ENCODE assay signal across 20 cellular contexts in genomic region chr22:45677060-45677459, GRCh38.
"Had no signal": no experiment of that assay in that cellular context is flagged by ENCODE, and none has a peak within 500 bp of the region (broad histone marks: within the 10 kb centered on the region; RNA-seq: fewer than 3 reads in every experiment).

No MANE protein-coding gene starts in this region.

- ATAC-seq: activated T-cell treated with anti-CD3 and anti-CD28 coated beads, Interleukin-2, amount 50 U/mL, for 4 hours; foreskin keratinocyte; left colon; mucosa of descending colon; right lobe of liver; stimulated activated naive B cell treated with anti-CD40 and anti-IgM and Interleukin-4, amounts not matched to agents 10 μg/mL and 1 μg/mL and 100 μg/mL, for 72 hours had no signal

- H3K27ac ChIP-seq: foreskin keratinocyte, right lobe of liver, transverse colon, WERI-Rb-1 had no signal

- H3K27me3 Mint-ChIP-seq: brain; memory B cell; stimulated activated naive B cell treated with anti-CD40 and anti-IgM and Interleukin-4, amounts not matched to agents 10 μg/mL and 1 μg/mL and 100 μg/mL, for 72 hours had no signal

- H3K9me3 ChIP-seq: mucosa of descending colon, right lobe of liver, transverse colon had no signal

- H3K4me3 Mint-ChIP-seq: activated naive CD4-positive, alpha-beta T cell treated with anti-CD3 and anti-CD28 coated beads for 36 hours; activated T-cell treated with anti-CD3 and anti-CD28 coated beads, Interleukin-2, amount 50 U/mL, for 4 hours; memory B cell; stimulated activated naive B cell treated with anti-CD40 and anti-IgM and Interleukin-4, amounts not matched to agents 10 μg/mL and 1 μg/mL and 100 μg/mL, for 72 hours had no signal

- H3K9me3 Mint-ChIP-seq: activated naive CD4-positive, alpha-beta T cell treated with anti-CD3 and anti-CD28 coated beads for 36 hours; activated T-cell treated with anti-CD3 and anti-CD28 coated beads, Interleukin-2, amount 50 U/mL, for 4 hours; brain; memory B cell had no signal

- H3K36me3 ChIP-seq: right lobe of liver, transverse colon had no signal

- DNase-seq: activated CD4-positive, CD25-positive, alpha-beta regulatory T cell treated with anti-CD3 and anti-CD28 coated beads, Interleukin-2, amount 50 U/mL, for 72 hours; activated CD8-positive, alpha-beta memory T cell treated with anti-CD3 and anti-CD28 coated beads for 24 hours; activated CD8-positive, alpha-beta memory T cell treated with anti-CD3 and anti-CD28 coated beads, Interleukin-2, amount 50 U/mL, for 4 hours; activated effector memory CD4-positive, alpha-beta T cell treated with Interleukin-2 at 50 U/mL for 16 hours; activated naive CD4-positive, alpha-beta T cell treated with anti-CD3 and anti-CD28 coated beads for 36 hours; activated T-cell treated with anti-CD3 and anti-CD28 coated beads, Interleukin-2, amount 50 U/mL, for 4 hours; aorta; foreskin keratinocyte; left colon; mucosa of descending colon; occipital lobe; posterior cingulate gyrus; right lobe of liver; small intestine; stimulated activated CD4-positive, alpha-beta T cell treated with anti-CD3 and anti-CD28 coated beads, Interleukin-2, amount 100 ng/mL, for 24 hours; stimulated activated naive B cell treated with anti-CD40 and anti-IgM and Interleukin-4, amounts not matched to agents 10 μg/mL and 1 μg/mL and 100 μg/mL, for 72 hours; transverse colon; WERI-Rb-1 had no signal

- H3K4me3 ChIP-seq: mucosa of descending colon, right lobe of liver, transverse colon had no signal

- H3K36me3 Mint-ChIP-seq: memory B cell had no signal

- H3K27me3 ChIP-seq: foreskin keratinocyte, right lobe of liver, transverse colon had no signal

- H3K27ac Mint-ChIP-seq: activated naive CD4-positive, alpha-beta T cell treated with anti-CD3 and anti-CD28 coated beads for 36 hours; brain; memory B cell; stimulated activated naive B cell treated with anti-CD40 and anti-IgM and Interleukin-4, amounts not matched to agents 10 μg/mL and 1 μg/mL and 100 μg/mL, for 72 hours had no signal
